In the genomic region with DNA sequence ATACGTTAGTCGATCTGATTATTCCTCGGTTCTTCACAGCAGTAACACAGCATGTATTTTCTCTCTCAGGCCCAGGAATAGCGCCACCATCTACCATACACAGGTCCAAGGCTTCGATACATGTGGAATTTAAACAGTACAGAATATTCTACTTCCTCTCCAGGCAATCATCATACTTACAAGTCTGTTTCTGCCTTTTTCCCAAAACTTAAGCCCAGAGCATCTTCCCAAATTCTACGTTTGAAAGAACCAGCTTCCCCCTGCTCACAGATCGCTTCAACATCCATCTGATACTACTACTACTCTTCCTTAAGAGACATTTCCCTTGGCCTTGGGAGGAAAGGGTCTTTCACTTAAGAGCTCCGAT, we compare ENCODE assay signal across 8 cellular contexts. TPM values are rescaled to one million over a fixed set of nuclear protein-coding genes. Genes with fewer than 3 reads are reported as not detected.
DNase-seq lines count a peak whose midpoint lies in the region; ATAC-seq, FAIRE-seq and TF ChIP-seq lines count a peak whose summit lies in the region.

No MANE protein-coding gene starts in this region.

- H2BK15ac ChIP-seq in H1 (ENCODE audit: low read length), result no peak overlapping the region

- ATAC-seq in DND-41 (ENCODE audit: insufficient read depth, low read depth) (no peak), aorta (ENCODE audit: low FRiP score) (no peak)

- H3K4me2 ChIP-seq in DND-41 (ENCODE audit: insufficient read depth, low read length), result peak overlapping the region; percentile 75
- H3K4me2 ChIP-seq in H1 (ENCODE audit: insufficient read depth in 1 of 2, low read depth in 2 of 2, low read length in 2 of 2), result peak overlapping the region; percentile 78 to 95

- H3K14ac ChIP-seq in H1 (ENCODE audit: insufficient read length), result no peak overlapping the region

- H3K4me3 ChIP-seq in DND-41 (ENCODE audit: low read depth in 1 of 2, low read length in 2 of 2) (peak overlapping the region; percentile 72 to 75), SJCRH30 (peak overlapping the region; percentile 73), H1 (ENCODE audit: extremely low read depth in 1 of 4, insufficient read depth in 2 of 4, low read depth in 3 of 4, low read length in 4 of 4) (peak overlapping the region; percentile 42 to 95 (median 84)), aorta (ENCODE audit: low read length in 2 of 2) (peak overlapping the region; percentile 51 to 58)

- peak; percentile 19 for FAIRE-seq in H1 (lab: Jason Lieb, UNC)

- no peak for TF ChIP-seq EP300 in H1 (IDR thresholded peaks at IDR 0.05; ENCODE audit: borderline replicate concordance in 1 of 2, low read depth in 2 of 2, low read length in 2 of 2)

- H4K91ac ChIP-seq in H1 (replicated peaks; ENCODE audit: insufficient read length, low read length), result no peak overlapping the region

- H3K56ac ChIP-seq in H1 (replicated peaks; ENCODE audit: insufficient read length, low read depth, low read length), result no peak overlapping the region

- H4K8ac ChIP-seq in H1 (ENCODE audit: extremely low read depth, insufficient read depth, low read length), result no peak overlapping the region

- no peak overlapping the region for H2BK5ac ChIP-seq in H1 (ENCODE audit: low read depth, low read length)

- no peak overlapping the region for H3K23ac ChIP-seq in H1 (ENCODE audit: insufficient read length)

- peaks cover 17% of the 10 kb centered on the region; the same call in 1 of the 2 replicates for H3K23me2 ChIP-seq in H1 (ENCODE audit: low read depth, low read length)

- CTCF ChIA-PET in H1 (lab: Charles Lee; ENCODE audit: partially characterized antibody), result interaction anchor here (0.6 to 1.0 kb wide), 5 partner anchors 100 to 982 kb away, joined by 3 to 4 read pairs (median 3); no protein-coding TSS in a partner anchor

- H2BK120ac ChIP-seq in H1 (replicated peaks; ENCODE audit: low read depth, low read length), result no peak overlapping the region

- H3K27ac ChIP-seq in DND-41 (ENCODE audit: low read length), result peak overlapping the region; percentile 81
- H3K27ac ChIP-seq in SJCRH30, result peak overlapping the region; percentile 14; the same call in 1 of the 2 replicates
- no peak overlapping the region for H3K27ac ChIP-seq in H1 (ENCODE audit: low read depth, low read length)
- peak overlapping the region; percentile 30 to 82 for H3K27ac ChIP-seq in aorta (ENCODE audit: low read depth in 1 of 2, low read length in 2 of 2)

- H3K18ac ChIP-seq in H1 (ENCODE audit: extremely low read depth, low read length), result no peak overlapping the region

- H3K27me3 ChIP-seq in DND-41 (ENCODE audit: insufficient read depth, low read length, poor library complexity), result no peaks in the 10 kb centered on the region
- no peaks in the 10 kb centered on the region for H3K27me3 ChIP-seq in SJCRH30
- H3K27me3 ChIP-seq in H1 (replicated peaks in 1 of 4; ENCODE audit: control insufficient read depth in 3 of 4, extremely low read depth in 1 of 4, insufficient read depth in 3 of 4, low read length in 3 of 4), result no peaks in the 10 kb centered on the region; a peak in 1 of 7 replicates
- no peaks in the 10 kb centered on the region for H3K27me3 ChIP-seq in aorta (ENCODE audit: control insufficient read depth in 1 of 2, insufficient read depth in 2 of 2, low read length in 1 of 2)

- TF ChIP-seq POLR2A in H1 (IDR thresholded peaks at IDR 0.05; ENCODE audit: control extremely low read depth in 1 of 2, low read depth in 2 of 2, low read length in 2 of 2), result no peak

- H3K36me3 ChIP-seq in DND-41 (ENCODE audit: insufficient read depth, low read length), result no peaks in the 10 kb centered on the region; the same call in 1 of the 2 replicates
- H3K36me3 ChIP-seq in SJCRH30, result no peaks in the 10 kb centered on the region
- no peaks in the 10 kb centered on the region for H3K36me3 ChIP-seq in H1 (ENCODE audit: control insufficient read depth in 2 of 4, insufficient read depth in 4 of 4, low read length in 3 of 4)
- no peaks in the 10 kb centered on the region for H3K36me3 ChIP-seq in aorta (ENCODE audit: control insufficient read depth in 1 of 2, insufficient read depth in 2 of 2, low read length in 1 of 2)

- no peak overlapping the region for H2AK5ac ChIP-seq in H1 (ENCODE audit: low read depth, low read length)

- H3K79me1 ChIP-seq in H1 (ENCODE audit: low read depth, low read length), result peaks cover 2% of the 10 kb centered on the region

- H3K9ac ChIP-seq in DND-41 (ENCODE audit: low read depth, low read length), result peak overlapping the region; percentile 76
- H3K9ac ChIP-seq in H1 (replicated peaks in 1 of 4; ENCODE audit: extremely low read depth in 1 of 4, low read depth in 3 of 4, low read length in 3 of 4), result peak overlapping the region; percentile 62 to 80 (median 79); a peak in 6 of 7 replicates

- H3K79me2 ChIP-seq in DND-41 (ENCODE audit: insufficient read depth, low read length) (peaks cover 39% of the 10 kb centered on the region), H1 (ENCODE audit: control insufficient read depth in 1 of 2, insufficient read depth in 2 of 2, low read length in 2 of 2) (peaks cover 0 to 36% of the 10 kb centered on the region in 2 experiments; a peak in 2 of 4 replicates)

- peak; percentile 68 for TF ChIP-seq CTCF in DND-41 (IDR thresholded peaks at IDR 0.05; ENCODE audit: borderline replicate concordance, extremely low read depth, low read length, poor library complexity, severe bottlenecking)
- TF ChIP-seq CTCF in H1 (IDR thresholded peaks at IDR 0.05; ENCODE audit: control extremely low read depth in 1 of 3, insufficient read depth in 1 of 3, low read depth in 1 of 3, low read length in 3 of 3), result peak in 1 of 3 experiments; percentile 2; a peak in 1 of 4 replicates

- H3K4me1 ChIP-seq in DND-41 (ENCODE audit: insufficient read depth, low read length), result peaks cover 35% of the 10 kb centered on the region
- H3K4me1 ChIP-seq in SJCRH30, result peaks cover 3% of the 10 kb centered on the region; the same call in 1 of the 2 replicates
- peaks cover 0 to 3% (median 2%) of the 10 kb centered on the region in 4 experiments; a peak in 4 of 7 replicates for H3K4me1 ChIP-seq in H1 (replicated peaks in 1 of 4; ENCODE audit: control insufficient read depth in 3 of 4, insufficient read depth in 4 of 4, low read length in 3 of 4)
- H3K4me1 ChIP-seq in aorta (ENCODE audit: control insufficient read depth in 1 of 2, insufficient read depth in 2 of 2, low read length in 2 of 2), result no peaks in the 10 kb centered on the region

- no peak overlapping the region for H4K5ac ChIP-seq in H1 (ENCODE audit: insufficient read length, low read depth, low read length)

- H2BK12ac ChIP-seq in H1 (ENCODE audit: low read depth, low read length), result no peak overlapping the region

- POLR2A ChIA-PET in H1 (lab: Charles Lee; ENCODE audit: partially characterized antibody), result interaction anchor here (0.6 to 2.3 kb wide), 11 partner anchors 9 to 282 kb away, joined by 3 to 8 read pairs (median 3); partner anchors contain the start of gene PSMC6

- H3K4ac ChIP-seq in H1 (replicated peaks; ENCODE audit: insufficient read length, low read depth, low read length), result no peak overlapping the region

- H4K20me1 ChIP-seq in DND-41 (ENCODE audit: insufficient read depth, low read length) (no peaks in the 10 kb centered on the region), H1 (replicated peaks in 1 of 2; ENCODE audit: control insufficient read depth in 1 of 2, insufficient read depth in 2 of 2, low read length in 2 of 2) (peaks cover 0 to 3% of the 10 kb centered on the region in 2 experiments)

- WGBS in H1 (ENCODE audit: extremely low coverage in 1 of 2, insufficient coverage in 1 of 2, insufficient read length in 1 of 2, insufficient replicate concordance in 2 of 2, low coverage in 1 of 2, low lambda C conversion rate in 2 of 2, missing lambda C conversion rate in 1 of 2), 2 experiments, result 9% methylated on average over 8 of the region's 8 CpGs; no CpG with 5 or more reads in 1 of the 2 experiments
- 0% methylated on average over 8 of the region's 8 CpGs for WGBS in aorta, 2 donors

- intact Hi-C loops in aorta (cut with DNase I), result loop anchor here (5.0 to 10.0 kb wide), 4 partner anchors 143 to 601 kb away; partner anchors contain the start of genes ERO1A (in 2 of the 2), DDHD1 (in 1 of the 2) and PTGER2 (in 1 of the 2)

- no peak overlapping the region for H2BK20ac ChIP-seq in H1 (ENCODE audit: low read length)

- H3K9me3 ChIP-seq in DND-41 (ENCODE audit: insufficient read depth, low read length, severe bottlenecking), result no peaks in the 10 kb centered on the region
- H3K9me3 ChIP-seq in SJCRH30 (replicated peaks), result no peaks in the 10 kb centered on the region
- no peaks in the 10 kb centered on the region for H3K9me3 ChIP-seq in H1 (ENCODE audit: insufficient read depth in 2 of 2, low read depth in 1 of 2, low read length in 1 of 2)
- H3K9me3 ChIP-seq in aorta (ENCODE audit: control insufficient read depth, low read length), result no peaks in the 10 kb centered on the region

- no peak for TF ChIP-seq RAD21 in H1 (IDR thresholded peaks at IDR 0.05 in 1 of 2, conservative IDR thresholded peaks at IDR 0.05 in 1 of 2; ENCODE audit: low read depth in 2 of 2, low read length in 2 of 2)

- H2AFZ ChIP-seq in DND-41 (ENCODE audit: low read depth, low read length), result peak overlapping the region; percentile 92
- H2AFZ ChIP-seq in H1 (ENCODE audit: low read length), result peak overlapping the region; percentile 22; the same call in 1 of the 2 replicates

- DNase-seq in DND-41, result peak; percentile 23
- peak; percentile 55 for DNase-seq in KG1 (lab: John Stamatoyannopoulos, UW)
- DNase-seq in SJCRH30, result peak in 1 of 2 experiments; percentile 38
- no peak for DNase-seq in H1 (ENCODE audit: low read depth in 1 of 2, low spot score in 2 of 2)
- peak; percentile 50 for DNase-seq in midbrain (lab: John Stamatoyannopoulos, UW)
- no peak for DNase-seq in aorta
- no peak for DNase-seq in stimulated activated CD4-positive, alpha-beta T cell treated with anti-CD3 and anti-CD28 coated beads, Interleukin-4, amount 100 ng/mL, for 24 hours
- no peak for DNase-seq in NCI-H446 treated with DMSO at 0.1 percent for 48 hours (lab: John Stamatoyannopoulos, UW)

RNA-seq across cellular contexts. Expression of gene TXNDC16, which starts 0.6 kb away (rescaled TPM):
- 7.9 and 10.3 TPM in 2 replicates for total RNA-seq in SJCRH30 (2014; rRNA removed; shearing (Covaris generic))
- total RNA-seq in H1 (2021; fragmentation: NEBNext Ultra II Directional; extraction: Animal tissue kit (Norgen Biotek cat#: 25700)), result 14.3 and 15.3 TPM in 2 replicates
- polyA plus RNA-seq in H1 (2011; rRNA removed), result 3.2 and 6.7 TPM in 2 replicates
- 7.3 TPM for polyA plus RNA-seq in H1 (2011; cell fraction: cytosol; rRNA removed)
- polyA plus RNA-seq in H1 (2011; cell fraction: nucleus; rRNA removed), result 2.2 TPM
- 6.0 to 8.7 TPM (median 7.3 TPM) in 4 replicates for polyA plus RNA-seq in H1 (2012, experiment 1 of 2)
- 0.62 TPM for polyA plus RNA-seq in H1 (2012, experiment 2 of 2)
- 18.8 TPM for polyA plus RNA-seq in H1 (2013, experiment 1 of 2)
- 19.2 TPM for polyA plus RNA-seq in H1 (2013, experiment 2 of 2)
- polyA minus RNA-seq in H1 (2011; rRNA and poly(A)+ RNA removed), result 7.1 and 13.0 TPM in 2 replicates
- 12.4 TPM for polyA minus RNA-seq in H1 (2011; cell fraction: cytosol; rRNA and poly(A)+ RNA removed)
- polyA minus RNA-seq in H1 (2011; cell fraction: nucleus; rRNA and poly(A)+ RNA removed), result 16.4 TPM
- 10 to 100 TPM; 10.2 to 10.7 TPM for total RNA-seq in aorta
- polyA plus RNA-seq in aorta, result 1 to 10 TPM; 2.5 to 8.6 TPM

RNA-seq across cellular contexts. Expression of gene GPR137C, which starts 1.0 kb away (rescaled TPM):
- total RNA-seq in SJCRH30 (2014; rRNA removed; shearing (Covaris generic)), result 2.5 and 2.7 TPM in 2 replicates
- 3.2 and 4.3 TPM in 2 replicates for total RNA-seq in H1 (2021; fragmentation: NEBNext Ultra II Directional; extraction: Animal tissue kit (Norgen Biotek cat#: 25700))
- polyA plus RNA-seq in H1 (2011; rRNA removed) (1.7 and 2.7 TPM in 2 replicates), aorta (under 1 TPM; 0.13 to 0.28 TPM)
- polyA plus RNA-seq in H1 (2011; cell fraction: cytosol; rRNA removed), result 2.0 TPM
- 4.7 TPM for polyA plus RNA-seq in H1 (2011; cell fraction: nucleus; rRNA removed)
- 2.1 to 3.5 TPM (median 2.7 TPM) in 4 replicates for polyA plus RNA-seq in H1 (2012, experiment 1 of 2)
- 0.33 TPM for polyA plus RNA-seq in H1 (2012, experiment 2 of 2)
- 2.5 TPM for polyA plus RNA-seq in H1 (2013, experiment 1 of 2)
- polyA plus RNA-seq in H1 (2013, experiment 2 of 2), result 2.7 TPM
- 3.8 and 5.0 TPM in 2 replicates for polyA minus RNA-seq in H1 (2011; rRNA and poly(A)+ RNA removed)
- 3.0 TPM for polyA minus RNA-seq in H1 (2011; cell fraction: cytosol; rRNA and poly(A)+ RNA removed)
- 13.4 TPM for polyA minus RNA-seq in H1 (2011; cell fraction: nucleus; rRNA and poly(A)+ RNA removed)
- 1 to 10 TPM in 1 of 2 donors, under 1 TPM in 1; 0.62 to 1.7 TPM for total RNA-seq in aorta

Comparison
In these comparisons a context has a peak if more than half of its experiments do, and no peak if none do; other contexts are left out.
1. DNase-seq: peak in DND-41 (single experiment), KG1 (single experiment) and midbrain (single experiment); none in H1 (0 of 2), aorta (0 of 2), stimulated activated CD4-positive, alpha-beta T cell treated with anti-CD3 and anti-CD28 coated beads, Interleukin-4, amount 100 ng/mL, for 24 hours (single experiment) and NCI-H446 treated with DMSO at 0.1 percent for 48 hours (single experiment).
2. Peak in every context shown above with its lines, with median percentiles within 50 percentile points of each other: H3K4me3 ChIP-seq.